Comparison of ENCODE assay signal across 12 cellular contexts in the genomic region with DNA sequence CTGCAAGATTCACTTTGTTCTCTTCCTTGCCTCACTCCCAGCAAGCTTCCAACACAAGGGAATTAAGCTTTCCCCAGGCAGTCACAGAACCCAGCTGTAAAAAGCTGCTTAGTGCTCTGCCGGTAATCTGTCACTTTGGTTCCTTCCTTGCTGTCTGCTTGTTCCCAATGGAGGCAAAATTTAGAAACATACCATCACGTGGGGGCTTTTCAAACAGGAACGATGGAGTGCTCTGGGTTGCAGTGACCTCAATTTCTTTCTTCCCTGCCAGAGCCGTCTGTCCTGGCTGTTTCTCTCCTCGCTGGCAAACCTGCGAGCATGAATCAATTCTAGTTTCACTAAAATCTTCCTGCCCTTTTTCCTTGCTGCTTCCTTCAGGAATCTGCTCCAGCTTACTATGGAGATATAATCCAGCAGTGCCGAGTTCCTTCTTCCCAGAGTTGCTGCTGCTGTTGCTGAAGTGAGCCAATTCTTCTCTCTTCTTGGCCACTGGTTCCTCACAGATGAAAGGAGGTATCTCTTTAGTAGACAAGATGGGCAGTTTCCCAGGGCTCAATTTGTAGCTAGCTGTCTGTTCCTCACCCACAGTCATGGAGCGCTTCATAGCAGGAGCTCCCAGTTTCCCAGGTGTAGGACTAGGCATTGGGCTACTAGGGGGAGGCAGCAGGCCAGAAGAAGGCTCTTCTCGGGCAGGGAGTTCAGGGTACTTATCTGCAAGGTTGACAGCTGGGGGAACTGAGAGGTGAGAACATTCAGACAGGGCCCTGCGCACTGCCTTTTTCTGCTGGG.
DNase-seq lines count a peak whose midpoint lies in the region; ATAC-seq and TF ChIP-seq lines count a peak whose summit lies in the region.
"Had no signal": no experiment of that assay in that cellular context is flagged by ENCODE, and none has a peak within 500 bp of the region (broad histone marks: within the 10 kb centered on the region; RNA-seq: fewer than 3 reads in every experiment).

No MANE protein-coding gene starts in this region.

- H3K27ac ChIP-seq in osteoblast (ENCODE audit: low read depth, low read length) (peak overlapping the region; percentile 23), vagina (peak overlapping the region; percentile 60)
- H3K27ac ChIP-seq: 22Rv1 had no signal

- H3K4me1 Mint-ChIP-seq in activated CD4-positive, alpha-beta T cell treated with anti-CD3 and anti-CD28 coated beads, Interleukin-2, amount 10 ng/mL, durations not matched to agents 24 days and 14 days: peaks cover 8% of the 10 kb centered on the region
- H3K4me1 Mint-ChIP-seq in activated CD4-positive, alpha-beta T cell treated with anti-CD3 and anti-CD28 coated beads for 36 hours: no peaks in the 10 kb centered on the region

- no peak overlapping the region for H2AFZ ChIP-seq in osteoblast (ENCODE audit: low read length)

- no peak for ATAC-seq in activated CD4-positive, alpha-beta T cell treated with anti-CD3 and anti-CD28 coated beads for 36 hours
- ATAC-seq in HG03460 (IDR thresholded peaks at IDR 0.05; ENCODE audit: unreplicated experiment): no peak
- ATAC-seq: activated CD8-positive, alpha-beta memory T cell treated with anti-CD3 and anti-CD28 coated beads, Interleukin-2, amount 10 ng/mL, durations not matched to agents 7 days and 5 days had no signal

- peak overlapping the region; percentile 36 for H3K27ac Mint-ChIP-seq in activated CD4-positive, alpha-beta T cell treated with anti-CD3 and anti-CD28 coated beads, Interleukin-2, amount 10 ng/mL, durations not matched to agents 24 days and 14 days
- no peak overlapping the region for H3K27ac Mint-ChIP-seq in activated CD4-positive, alpha-beta T cell treated with anti-CD3 and anti-CD28 coated beads for 36 hours
- H3K27ac Mint-ChIP-seq: activated CD8-positive, alpha-beta memory T cell treated with anti-CD3 and anti-CD28 coated beads, Interleukin-2, amount 10 ng/mL, durations not matched to agents 7 days and 5 days had no signal

- intact Hi-C loops in activated CD4-positive, alpha-beta T cell treated with anti-CD3 and anti-CD28 coated beads, Interleukin-2, amount 10 ng/mL, durations not matched to agents 24 days and 14 days (cut with micrococcal nuclease): loop anchor here (10.0 kb wide), 1 partner anchor 104 kb away; no protein-coding TSS in a partner anchor
- intact Hi-C loops in activated CD4-positive, alpha-beta T cell treated with anti-CD3 and anti-CD28 coated beads for 36 hours (cut with DNase I, micrococcal nuclease): no loop called here
- intact Hi-C loops in vagina (cut with DNase I): no loop called here

- no peak overlapping the region for H3K4me2 ChIP-seq in osteoblast (ENCODE audit: insufficient read depth, low read length)

- no peaks in the 10 kb centered on the region for H3K9me3 ChIP-seq in osteoblast (ENCODE audit: low read depth, low read length)
- no peaks in the 10 kb centered on the region for H3K9me3 ChIP-seq in vagina

- H3K36me3 ChIP-seq in osteoblast (ENCODE audit: insufficient read depth, low read length): peaks cover 39% of the 10 kb centered on the region
- H3K36me3 ChIP-seq in vagina: peaks cover 0 to 5% of the 10 kb centered on the region in 2 donors

- POLR2A ChIA-PET in activated CD4-positive, alpha-beta T cell treated with anti-CD3 and anti-CD28 coated beads for 36 hours (lab: Charles Lee): interaction anchor here (0.5 to 0.8 kb wide), 2 partner anchors 14 to 274 kb away, joined by 3 to 4 read pairs; no protein-coding TSS in a partner anchor

- no peaks in the 10 kb centered on the region for H3K9me3 Mint-ChIP-seq in activated CD4-positive, alpha-beta T cell treated with anti-CD3 and anti-CD28 coated beads, Interleukin-2, amount 10 ng/mL, durations not matched to agents 24 days and 14 days
- no peaks in the 10 kb centered on the region for H3K9me3 Mint-ChIP-seq in activated CD4-positive, alpha-beta T cell treated with anti-CD3 and anti-CD28 coated beads for 36 hours (ENCODE audit: low read depth)

- TF ChIP-seq CTCF in osteoblast (IDR thresholded peaks at IDR 0.05; ENCODE audit: extremely low read depth, low read depth, low read length) (no peak), vagina (IDR thresholded peaks at IDR 0.05) (no peak)

- H3K4me3 Mint-ChIP-seq in activated CD4-positive, alpha-beta T cell treated with anti-CD3 and anti-CD28 coated beads, Interleukin-2, amount 10 ng/mL, durations not matched to agents 24 days and 14 days: no peak overlapping the region
- H3K4me3 Mint-ChIP-seq in activated CD4-positive, alpha-beta T cell treated with anti-CD3 and anti-CD28 coated beads for 36 hours: no peak overlapping the region
- H3K4me3 Mint-ChIP-seq: activated CD8-positive, alpha-beta memory T cell treated with anti-CD3 and anti-CD28 coated beads, Interleukin-2, amount 10 ng/mL, durations not matched to agents 7 days and 5 days had no signal

- peaks cover 46% of the 10 kb centered on the region for H3K79me2 ChIP-seq in osteoblast (ENCODE audit: insufficient read depth, low read length)

- TF ChIP-seq POLR2A in vagina (IDR thresholded peaks at IDR 0.05): no peak

- H4K20me1 ChIP-seq in osteoblast (ENCODE audit: insufficient read depth, low read length): peaks cover 2% of the 10 kb centered on the region

- H3K27me3 ChIP-seq in osteoblast (ENCODE audit: insufficient read depth, low read length): no peaks in the 10 kb centered on the region
- no peaks in the 10 kb centered on the region for H3K27me3 ChIP-seq in vagina

- H3K4me3 ChIP-seq in osteoblast (ENCODE audit: insufficient read depth, low read length): no peak overlapping the region
- no peak overlapping the region for H3K4me3 ChIP-seq in vagina

- peaks cover 20% of the 10 kb centered on the region for H3K36me3 Mint-ChIP-seq in activated CD4-positive, alpha-beta T cell treated with anti-CD3 and anti-CD28 coated beads, Interleukin-2, amount 10 ng/mL, durations not matched to agents 24 days and 14 days (ENCODE audit: low read depth)
- H3K36me3 Mint-ChIP-seq in activated CD4-positive, alpha-beta T cell treated with anti-CD3 and anti-CD28 coated beads for 36 hours (ENCODE audit: low read depth): peaks cover 24% of the 10 kb centered on the region

- H3K4me1 ChIP-seq in osteoblast (ENCODE audit: insufficient read depth, low read length) (peaks cover 6% of the 10 kb centered on the region), vagina (peaks cover 28% of the 10 kb centered on the region)

- H3K27me3 Mint-ChIP-seq in activated CD4-positive, alpha-beta T cell treated with anti-CD3 and anti-CD28 coated beads, Interleukin-2, amount 10 ng/mL, durations not matched to agents 24 days and 14 days: no peaks in the 10 kb centered on the region
- no peaks in the 10 kb centered on the region for H3K27me3 Mint-ChIP-seq in activated CD4-positive, alpha-beta T cell treated with anti-CD3 and anti-CD28 coated beads for 36 hours
- H3K27me3 Mint-ChIP-seq: activated CD8-positive, alpha-beta memory T cell treated with anti-CD3 and anti-CD28 coated beads, Interleukin-2, amount 10 ng/mL, durations not matched to agents 7 days and 5 days had no signal

- DNase-seq in activated CD4-positive, alpha-beta T cell treated with anti-CD3 and anti-CD28 coated beads, Interleukin-2, amount 10 ng/mL, durations not matched to agents 24 days and 14 days: no peak
- DNase-seq in activated CD4-positive, alpha-beta T cell treated with anti-CD3 and anti-CD28 coated beads for 36 hours: no peak
- DNase-seq in hippocampal formation (lab: John Stamatoyannopoulos, UW): peak; percentile 39 to 67
- DNase-seq in osteoblast (ENCODE audit: insufficient read length, low spot score, missing footprints): no peak
- DNase-seq in vagina (ENCODE audit: extremely low spot score in 2 of 2): peak in 1 of 2 donors; percentile 93
- DNase-seq in NCI-H345 treated with DMSO at 0.1 percent for 48 hours (lab: John Stamatoyannopoulos, UW; ENCODE audit: unreplicated experiment): no peak
- DNase-seq in NCI-H1417 treated with DMSO at 0.1 percent for 48 hours (lab: John Stamatoyannopoulos, UW): no peak
- DNase-seq: activated CD8-positive, alpha-beta memory T cell treated with anti-CD3 and anti-CD28 coated beads, Interleukin-2, amount 10 ng/mL, durations not matched to agents 7 days and 5 days; DND-41; NCI-H748 treated with DMSO at 0.1 percent for 48 hours had no signal

- CTCF ChIA-PET in activated CD4-positive, alpha-beta T cell treated with anti-CD3 and anti-CD28 coated beads for 36 hours (lab: Charles Lee): interaction anchor here (0.6 to 1.2 kb wide), 4 partner anchors 9 to 19 kb away, joined by 4 to 6 read pairs (median 4); no protein-coding TSS in a partner anchor

Comparison
In these comparisons a context has a peak if more than half of its experiments do, and no peak if none do; other contexts are left out.
1. DNase-seq: peak in hippocampal formation (2 of 2); none in activated CD4-positive, alpha-beta T cell treated with anti-CD3 and anti-CD28 coated beads, Interleukin-2, amount 10 ng/mL, durations not matched to agents 24 days and 14 days (single experiment), activated CD4-positive, alpha-beta T cell treated with anti-CD3 and anti-CD28 coated beads for 36 hours (single experiment), osteoblast (single experiment), NCI-H345 treated with DMSO at 0.1 percent for 48 hours (single experiment) and NCI-H1417 treated with DMSO at 0.1 percent for 48 hours (single experiment).